In genomic region chr2:37201208-37201607, GRCh38 we compare ENCODE assay signal across 20 cellular contexts. TPM values are rescaled to one million over a fixed set of nuclear protein-coding genes. Genes with fewer than 3 reads are reported as not detected.
DNase-seq lines count a peak whose midpoint lies in the region; ATAC-seq, FAIRE-seq and TF ChIP-seq lines count a peak whose summit lies in the region.
"Had no signal": no experiment of that assay in that cellular context is flagged by ENCODE, and none has a peak within 500 bp of the region (broad histone marks: within the 10 kb centered on the region; RNA-seq: fewer than 3 reads in every experiment).

No MANE protein-coding gene starts in this region.

- in situ Hi-C loops in K562 (cut with MboI): no loop called here

- TF ChIP-seq EP300 in K562 (IDR thresholded peaks at IDR 0.05; ENCODE audit: low read length): no peak

- H3K4me1 Mint-ChIP-seq in activated T-cell treated with anti-CD3 and anti-CD28 coated beads, Interleukin-2, amount 50 U/mL, for 72 hours (ENCODE audit: low read depth): peaks cover 49% of the 10 kb centered on the region
- H3K4me1 Mint-ChIP-seq in stimulated activated naive CD8-positive, alpha-beta T cell treated with anti-CD3 and anti-CD28 coated beads, Interleukin-15, amount 100 ng/mL, for 72 hours: peaks cover 55% of the 10 kb centered on the region
- peaks cover 19% of the 10 kb centered on the region for H3K4me1 Mint-ChIP-seq in T-helper 17 cell

- CTCF ChIA-PET in K562 (lab: Yijun Ruan, JAX; ENCODE audit: low intra/inter-chr PET ratio): no interaction called here

- no peak for TF ChIP-seq CTCF in K562 (IDR thresholded peaks at IDR 0.05 in 2 of 3, conservative IDR thresholded peaks at IDR 0.05 in 1 of 3; ENCODE audit: insufficient read depth in 2 of 3, low read depth in 1 of 3, low read length in 3 of 3)

- H3K9me3 Mint-ChIP-seq in activated T-cell treated with anti-CD3 and anti-CD28 coated beads, Interleukin-2, amount 50 U/mL, for 72 hours: peaks cover 4 to 5% of the 10 kb centered on the region in 2 donors
- peaks cover 7 to 9% of the 10 kb centered on the region in 2 donors for H3K9me3 Mint-ChIP-seq in stimulated activated naive CD8-positive, alpha-beta T cell treated with anti-CD3 and anti-CD28 coated beads, Interleukin-15, amount 100 ng/mL, for 72 hours

- H3K27me3 Mint-ChIP-seq in activated T-cell treated with anti-CD3 and anti-CD28 coated beads, Interleukin-2, amount 50 U/mL, for 72 hours (ENCODE audit: low read depth): no peaks in the 10 kb centered on the region
- H3K27me3 Mint-ChIP-seq in stimulated activated naive CD8-positive, alpha-beta T cell treated with anti-CD3 and anti-CD28 coated beads, Interleukin-15, amount 100 ng/mL, for 72 hours: no peaks in the 10 kb centered on the region
- H3K27me3 Mint-ChIP-seq in T-helper 17 cell: no peaks in the 10 kb centered on the region
- H3K27me3 Mint-ChIP-seq: CD4-positive, CD25-positive, alpha-beta regulatory T cell had no signal

- no TSS peak for BruUV-seq in K562 (replicated peaks; lab: Mats Ljungman, UMichigan)

- H3K4me3 Mint-ChIP-seq in activated T-cell treated with anti-CD3 and anti-CD28 coated beads, Interleukin-2, amount 50 U/mL, for 72 hours: peak overlapping the region in 1 of 2 donors; percentile 29
- H3K4me3 Mint-ChIP-seq in stimulated activated naive CD8-positive, alpha-beta T cell treated with anti-CD3 and anti-CD28 coated beads, Interleukin-15, amount 100 ng/mL, for 72 hours: peak overlapping the region in 1 of 2 donors; percentile 11
- no peak overlapping the region for H3K4me3 Mint-ChIP-seq in T-helper 17 cell
- H3K4me3 Mint-ChIP-seq: H9 had no signal

- peaks cover 3 to 15% of the 10 kb centered on the region in 2 experiments; a peak in 3 of 5 replicates for H3K4me1 ChIP-seq in K562 (replicated peaks in 1 of 2; ENCODE audit: control insufficient read depth in 2 of 2, insufficient read depth in 2 of 2, low read length in 2 of 2)

- no peaks in the 10 kb centered on the region for H3K9me1 ChIP-seq in K562 (ENCODE audit: control insufficient read depth, insufficient read depth, low read length)

- H3K4me3 ChIP-seq in SK-N-MC (no peak overlapping the region), K562 (no peak overlapping the region)
- H3K4me3 ChIP-seq: coronary artery, heart right ventricle, mucosa of descending colon had no signal

- peak overlapping the region; percentile 27; the same call in 1 of the 2 replicates for H3K27ac ChIP-seq in SK-N-MC
- no peak overlapping the region for H3K27ac ChIP-seq in K562 (ENCODE audit: extremely low read depth, low read depth, low read length)
- H3K27ac ChIP-seq: coronary artery, heart right ventricle, WERI-Rb-1 had no signal

- DNase-seq in activated T-cell treated with anti-CD3 and anti-CD28 coated beads, Interleukin-2, amount 50 U/mL, for 72 hours: no peak
- no peak for DNase-seq in activated T-cell treated with anti-CD3 and anti-CD28 coated beads, Interleukin-2, amount 50 U/mL, for 48 hours
- no peak for DNase-seq in SK-N-MC (ENCODE audit: low read depth, low spot score)
- no peak for DNase-seq in K562 (ENCODE audit: extremely low read depth in 1 of 4, low spot score in 3 of 4)
- DNase-seq in stimulated activated naive CD8-positive, alpha-beta T cell treated with anti-CD3 and anti-CD28 coated beads, Interleukin-15, amount 100 ng/mL, for 72 hours: no peak
- no peak for DNase-seq in erythroblast (lab: John Stamatoyannopoulos, UW)
- DNase-seq in NCI-H526 (lab: John Stamatoyannopoulos, UW): no peak
- DNase-seq in T-helper 17 cell: no peak
- DNase-seq: CD4-positive, CD25-positive, alpha-beta regulatory T cell; heart right ventricle; mucosa of descending colon; NCI-H2081; NCI-H510A treated with DMSO at 0.1 percent for 48 hours; WERI-Rb-1 had no signal

- H3K27ac Mint-ChIP-seq in activated T-cell treated with anti-CD3 and anti-CD28 coated beads, Interleukin-2, amount 50 U/mL, for 72 hours: peak overlapping the region; percentile 72
- peak overlapping the region in 1 of 2 donors; percentile 72 for H3K27ac Mint-ChIP-seq in stimulated activated naive CD8-positive, alpha-beta T cell treated with anti-CD3 and anti-CD28 coated beads, Interleukin-15, amount 100 ng/mL, for 72 hours
- no peak overlapping the region for H3K27ac Mint-ChIP-seq in T-helper 17 cell

- H2AFZ ChIP-seq in K562 (ENCODE audit: low read depth, low read length): no peak overlapping the region

- H3K9me3 ChIP-seq in SK-N-MC (ENCODE audit: low read depth, low read length) (peaks cover 26% of the 10 kb centered on the region), K562 (replicated peaks; ENCODE audit: control insufficient read depth, insufficient read depth, low read depth, low read length) (peaks cover 13% of the 10 kb centered on the region), T-helper 17 cell (ENCODE audit: control insufficient read depth, low read length, poor library complexity, severe bottlenecking) (no peaks in the 10 kb centered on the region)
- H3K9me3 ChIP-seq: mucosa of descending colon, neutrophil had no signal

- peaks cover 74% of the 10 kb centered on the region for H3K36me3 ChIP-seq in SK-N-MC (ENCODE audit: insufficient read depth, low read length)
- H3K36me3 ChIP-seq in K562 (ENCODE audit: control insufficient read depth, insufficient read depth, low read length): peaks cover 74% of the 10 kb centered on the region

- no peak for TF ChIP-seq RAD21 in K562 (CRISPR knock-in tag; conservative IDR thresholded peaks at IDR 0.05 in 1 of 2, IDR thresholded peaks at IDR 0.05 in 1 of 2)

- no peak overlapping the region for H3K4me2 ChIP-seq in K562 (ENCODE audit: insufficient read depth, low read length)

- TF ChIP-seq POLR2A in K562 (conservative IDR thresholded peaks at IDR 0.05) (no peak), erythroblast (IDR thresholded peaks at IDR 0.05; ENCODE audit: low read length) (no peak)

- intact Hi-C loops in K562 (cut with micrococcal nuclease): no loop called here

- WGBS in K562 (ENCODE audit: insufficient coverage, low coverage, missing lambda C conversion rate): 50% methylated on average over 1 of the region's 1 CpG

- POLR2A ChIA-PET in K562 (lab: Yijun Ruan, JAX): interaction anchor here (0.7 to 1.7 kb wide), 5 partner anchors 9 to 44 kb away, joined by 3 to 8 read pairs (median 4); partner anchors contain the start of gene EIF2AK2

- peaks cover 13 to 35% of the 10 kb centered on the region in 2 donors for H3K36me3 Mint-ChIP-seq in activated T-cell treated with anti-CD3 and anti-CD28 coated beads, Interleukin-2, amount 50 U/mL, for 72 hours (ENCODE audit: insufficient read depth in 2 of 2)
- peaks cover 2% of the 10 kb centered on the region for H3K36me3 Mint-ChIP-seq in T-helper 17 cell (ENCODE audit: low read depth)

- no peak for FAIRE-seq in K562 (lab: Jason Lieb, UNC)
- FAIRE-seq: urothelium cell line had no signal

- peak; percentile 17 to 20 for ATAC-seq in activated T-cell treated with anti-CD3 and anti-CD28 coated beads, Interleukin-2, amount 50 U/mL, for 72 hours (replicated peaks in 1 of 2)
- no peak for ATAC-seq in K562
- ATAC-seq in stimulated activated naive CD8-positive, alpha-beta T cell treated with anti-CD3 and anti-CD28 coated beads, Interleukin-15, amount 100 ng/mL, for 72 hours: peak; percentile 14
- ATAC-seq in T-helper 17 cell: no peak
- ATAC-seq: heart right ventricle had no signal

- H3K27me3 ChIP-seq in K562 (ENCODE audit: control insufficient read depth in 2 of 2, insufficient read depth in 2 of 2, low read length in 2 of 2): no peaks in the 10 kb centered on the region
- H3K27me3 ChIP-seq: heart right ventricle, neutrophil had no signal

- H3K9ac ChIP-seq in SK-N-MC (ENCODE audit: insufficient read length) (no peak overlapping the region), K562 (ENCODE audit: insufficient read depth in 1 of 2, low read depth in 2 of 2, low read length in 2 of 2) (no peak overlapping the region)

- H4K20me1 ChIP-seq in K562 (replicated peaks; ENCODE audit: control insufficient read depth, insufficient read depth, low read length): no peaks in the 10 kb centered on the region

- peaks cover 72% of the 10 kb centered on the region for H3K79me2 ChIP-seq in K562 (ENCODE audit: control insufficient read depth, insufficient read depth, low read length)

RNA-seq across cellular contexts. Expression of gene CEBPZOS, which starts 4.9 kb away (rescaled TPM):
- 10 to 100 TPM; 34.0 to 39.7 TPM for total RNA-seq in activated T-cell treated with anti-CD3 and anti-CD28 coated beads, Interleukin-2, amount 50 U/mL, for 72 hours
- total RNA-seq in K562 (2011; cell fraction: chromatin; rRNA removed; ENCODE audit: low replicate concordance): 12.3 and 36.1 TPM in 2 replicates
- 9.2 and 9.7 TPM in 2 replicates for total RNA-seq in K562 (2011; cell fraction: nucleolus; rRNA removed)
- total RNA-seq in K562 (2011; cell fraction: nucleoplasm; rRNA removed): 19.1 and 39.8 TPM in 2 replicates
- 19.7 and 21.7 TPM in 2 replicates for total RNA-seq in K562 (2014; rRNA removed)
- 41.5 and 46.3 TPM in 2 replicates for total RNA-seq in K562 (2014; rRNA removed; fragmentation: Illumina TruSeq; extraction: Trizol)
- 28.5 and 32.1 TPM in 2 replicates for total RNA-seq in K562 (2015; rRNA removed; fragmentation: Illumina TruSeq; extraction: Trizol)
- 48.0 and 48.9 TPM in 2 replicates for total RNA-seq in K562 (2021)
- 48.8 and 53.7 TPM in 2 replicates for polyA plus RNA-seq in K562 (2011; rRNA removed)
- polyA plus RNA-seq in K562 (2011; cell fraction: cytosol; rRNA removed): 23.3 and 50.1 TPM in 2 replicates
- 16.3 and 20.8 TPM in 2 replicates for polyA plus RNA-seq in K562 (2011; cell fraction: nucleus; rRNA removed)
- 31.6 and 62.8 TPM in 2 replicates for polyA plus RNA-seq in K562 (2012)
- 46.4 and 59.2 TPM in 2 replicates for polyA plus RNA-seq in K562 (2014; fragmentation: Illumina TruSeq; extraction: Trizol)
- polyA plus RNA-seq in K562 (2014; fragmentation: Nextera tagmentation; extraction: Ambion mirVana): 10 to 100 TPM; 28.5 to 64.8 TPM
- polyA plus RNA-seq in K562 (2014; rRNA removed): 46.7 and 62.4 TPM in 2 replicates
- polyA minus RNA-seq in K562 (2011; rRNA and poly(A)+ RNA removed): 26.2 and 26.4 TPM in 2 replicates
- polyA minus RNA-seq in K562 (2011; cell fraction: cytosol; rRNA and poly(A)+ RNA removed): 9.2 and 17.2 TPM in 2 replicates
- 6.5 and 10.9 TPM in 2 replicates for polyA minus RNA-seq in K562 (2011; cell fraction: nucleus; rRNA and poly(A)+ RNA removed)
- 10 to 100 TPM; 23.2 to 24.1 TPM for total RNA-seq in T-helper 17 cell

RNA-seq across cellular contexts. Expression of gene SULT6B1, which starts 12.7 kb away (rescaled TPM):
- not detected for total RNA-seq in activated T-cell treated with anti-CD3 and anti-CD28 coated beads, Interleukin-2, amount 50 U/mL, for 72 hours
- total RNA-seq in K562 (2011; cell fraction: chromatin; rRNA removed; ENCODE audit: low replicate concordance): not detected in 2 replicates
- total RNA-seq in K562 (2011; cell fraction: nucleolus; rRNA removed): not detected in 2 replicates
- not detected in 2 replicates for total RNA-seq in K562 (2011; cell fraction: nucleoplasm; rRNA removed)
- not detected in 2 replicates for total RNA-seq in K562 (2014; rRNA removed)
- total RNA-seq in K562 (2014; rRNA removed; fragmentation: Illumina TruSeq; extraction: Trizol): not detected in 2 replicates
- not detected in 2 replicates for total RNA-seq in K562 (2015; rRNA removed; fragmentation: Illumina TruSeq; extraction: Trizol)
- total RNA-seq in K562 (2021): not detected in 2 replicates
- not detected in 2 replicates for polyA plus RNA-seq in K562 (2011; rRNA removed)
- polyA plus RNA-seq in K562 (2011; cell fraction: cytosol; rRNA removed): not detected in 2 replicates
- polyA plus RNA-seq in K562 (2011; cell fraction: nucleus; rRNA removed): not detected in 2 replicates
- not detected in 2 replicates for polyA plus RNA-seq in K562 (2012)
- polyA plus RNA-seq in K562 (2014; fragmentation: Illumina TruSeq; extraction: Trizol): not detected in 2 replicates
- not detected for polyA plus RNA-seq in K562 (2014; fragmentation: Nextera tagmentation; extraction: Ambion mirVana)
- not detected in 2 replicates for polyA plus RNA-seq in K562 (2014; rRNA removed)
- polyA minus RNA-seq in K562 (2011; rRNA and poly(A)+ RNA removed): not detected in 2 replicates
- not detected in 2 replicates for polyA minus RNA-seq in K562 (2011; cell fraction: cytosol; rRNA and poly(A)+ RNA removed)
- polyA minus RNA-seq in K562 (2011; cell fraction: nucleus; rRNA and poly(A)+ RNA removed): not detected in 2 replicates
- not detected for total RNA-seq in T-helper 17 cell
- total RNA-seq: CD4-positive, CD25-positive, alpha-beta regulatory T cell; H9; heart right ventricle; lower leg skin; mucosa of descending colon; T-helper 1 cell treated with Interleukin-12 subunit alpha and Interleukin-12 subunit beta and Interleukin-4 antibody, amounts not matched to agents 30 ng/mL and 1 ng/mL, for 36 hours had no signal
- polyA plus RNA-seq: CD4-positive, CD25-positive, alpha-beta regulatory T cell; heart right ventricle had no signal

RNA-seq across cellular contexts. Expression of gene CEBPZ, which starts 30.2 kb away (rescaled TPM):
- 10 to 100 TPM; 52.6 to 67.7 TPM for total RNA-seq in activated T-cell treated with anti-CD3 and anti-CD28 coated beads, Interleukin-2, amount 50 U/mL, for 72 hours
- total RNA-seq in K562 (2011; cell fraction: chromatin; rRNA removed; ENCODE audit: low replicate concordance): 13.4 and 61.1 TPM in 2 replicates
- 8.3 and 12.1 TPM in 2 replicates for total RNA-seq in K562 (2011; cell fraction: nucleolus; rRNA removed)
- total RNA-seq in K562 (2011; cell fraction: nucleoplasm; rRNA removed): 13.3 and 14.9 TPM in 2 replicates
- total RNA-seq in K562 (2014; rRNA removed) (63.5 and 77.1 TPM in 2 replicates), K562 (2014; rRNA removed; fragmentation: Illumina TruSeq; extraction: Trizol) (160 and 192 TPM in 2 replicates), K562 (2015; rRNA removed; fragmentation: Illumina TruSeq; extraction: Trizol) (111 and 118 TPM in 2 replicates), K562 (2021) (84.9 and 91.4 TPM in 2 replicates), T-helper 17 cell (10 to 100 TPM; 39.8 to 72.2 TPM)
- polyA plus RNA-seq in K562 (2011; rRNA removed) (30.2 and 49.7 TPM in 2 replicates), K562 (2014; fragmentation: Illumina TruSeq; extraction: Trizol) (74.8 and 82.8 TPM in 2 replicates), K562 (2014; fragmentation: Nextera tagmentation; extraction: Ambion mirVana) (100 to 1,000 TPM in 1 of 2 experiments, 10 to 100 TPM in 1; 56.5 to 102 TPM), K562 (2014; rRNA removed) (63.3 and 68.1 TPM in 2 replicates)
- 4.9 and 10.4 TPM in 2 replicates for polyA plus RNA-seq in K562 (2011; cell fraction: cytosol; rRNA removed)
- 11.9 and 15.1 TPM in 2 replicates for polyA plus RNA-seq in K562 (2011; cell fraction: nucleus; rRNA removed)
- polyA plus RNA-seq in K562 (2012): 34.5 and 67.0 TPM in 2 replicates
- 84.8 and 89.3 TPM in 2 replicates for polyA minus RNA-seq in K562 (2011; rRNA and poly(A)+ RNA removed)
- polyA minus RNA-seq in K562 (2011; cell fraction: cytosol; rRNA and poly(A)+ RNA removed): 21.9 and 29.8 TPM in 2 replicates
- polyA minus RNA-seq in K562 (2011; cell fraction: nucleus; rRNA and poly(A)+ RNA removed): 25.4 and 50.1 TPM in 2 replicates

RNA-seq across cellular contexts. Expression of gene NDUFAF7, which starts 30.2 kb away (rescaled TPM):
- total RNA-seq in activated T-cell treated with anti-CD3 and anti-CD28 coated beads, Interleukin-2, amount 50 U/mL, for 72 hours: 10 to 100 TPM; 30.6 to 33.4 TPM
- 30.1 and 66.7 TPM in 2 replicates for total RNA-seq in K562 (2011; cell fraction: chromatin; rRNA removed; ENCODE audit: low replicate concordance)
- total RNA-seq in K562 (2011; cell fraction: nucleolus; rRNA removed): 13.5 and 14.5 TPM in 2 replicates
- total RNA-seq in K562 (2011; cell fraction: nucleoplasm; rRNA removed): 26.2 and 32.9 TPM in 2 replicates
- total RNA-seq in K562 (2014; rRNA removed): 12.9 and 14.9 TPM in 2 replicates
- 29.3 and 31.5 TPM in 2 replicates for total RNA-seq in K562 (2014; rRNA removed; fragmentation: Illumina TruSeq; extraction: Trizol)
- 23.4 and 23.9 TPM in 2 replicates for total RNA-seq in K562 (2015; rRNA removed; fragmentation: Illumina TruSeq; extraction: Trizol)
- total RNA-seq in K562 (2021): 20.7 and 23.4 TPM in 2 replicates
- 31.9 and 41.6 TPM in 2 replicates for polyA plus RNA-seq in K562 (2011; rRNA removed)
- polyA plus RNA-seq in K562 (2011; cell fraction: cytosol; rRNA removed): 9.5 and 21.3 TPM in 2 replicates
- 58.5 and 62.5 TPM in 2 replicates for polyA plus RNA-seq in K562 (2011; cell fraction: nucleus; rRNA removed)
- 11.7 and 12.4 TPM in 2 replicates for polyA plus RNA-seq in K562 (2012)
- polyA plus RNA-seq in K562 (2014; fragmentation: Illumina TruSeq; extraction: Trizol): 20.6 and 22.1 TPM in 2 replicates
- polyA plus RNA-seq in K562 (2014; fragmentation: Nextera tagmentation; extraction: Ambion mirVana): 10 to 100 TPM; 18.9 to 25.0 TPM
- 30.1 and 34.3 TPM in 2 replicates for polyA plus RNA-seq in K562 (2014; rRNA removed)
- polyA minus RNA-seq in K562 (2011; rRNA and poly(A)+ RNA removed): 22.2 and 24.5 TPM in 2 replicates
- polyA minus RNA-seq in K562 (2011; cell fraction: cytosol; rRNA and poly(A)+ RNA removed): 7.1 and 12.5 TPM in 2 replicates
- polyA minus RNA-seq in K562 (2011; cell fraction: nucleus; rRNA and poly(A)+ RNA removed): 16.6 and 21.5 TPM in 2 replicates
- total RNA-seq in T-helper 17 cell: 10 to 100 TPM; 22.3 to 23.2 TPM

RNA-seq across cellular contexts. Expression of gene EIF2AK2, which starts 44.4 kb away (rescaled TPM):
- 10 to 100 TPM; 30.1 to 42.9 TPM for total RNA-seq in activated T-cell treated with anti-CD3 and anti-CD28 coated beads, Interleukin-2, amount 50 U/mL, for 72 hours
- 6.0 and 24.9 TPM in 2 replicates for total RNA-seq in K562 (2011; cell fraction: chromatin; rRNA removed; ENCODE audit: low replicate concordance)
- 3.3 and 5.4 TPM in 2 replicates for total RNA-seq in K562 (2011; cell fraction: nucleolus; rRNA removed)
- 5.4 and 10.8 TPM in 2 replicates for total RNA-seq in K562 (2011; cell fraction: nucleoplasm; rRNA removed)
- total RNA-seq in K562 (2014; rRNA removed): 6.8 and 11.6 TPM in 2 replicates
- 18.8 and 23.2 TPM in 2 replicates for total RNA-seq in K562 (2014; rRNA removed; fragmentation: Illumina TruSeq; extraction: Trizol)
- 15.6 and 18.8 TPM in 2 replicates for total RNA-seq in K562 (2015; rRNA removed; fragmentation: Illumina TruSeq; extraction: Trizol)
- total RNA-seq in K562 (2021): 17.2 and 17.6 TPM in 2 replicates
- 10.8 and 13.3 TPM in 2 replicates for polyA plus RNA-seq in K562 (2011; rRNA removed)
- polyA plus RNA-seq in K562 (2011; cell fraction: cytosol; rRNA removed): 3.6 and 6.4 TPM in 2 replicates
- 3.3 and 3.8 TPM in 2 replicates for polyA plus RNA-seq in K562 (2011; cell fraction: nucleus; rRNA removed)
- 8.4 and 10.8 TPM in 2 replicates for polyA plus RNA-seq in K562 (2012)
- 14.7 and 19.5 TPM in 2 replicates for polyA plus RNA-seq in K562 (2014; fragmentation: Illumina TruSeq; extraction: Trizol)
- 1 to 10 TPM; 3.8 to 5.6 TPM for polyA plus RNA-seq in K562 (2014; fragmentation: Nextera tagmentation; extraction: Ambion mirVana)
- polyA plus RNA-seq in K562 (2014; rRNA removed): 10.7 and 12.5 TPM in 2 replicates
- 22.4 and 22.9 TPM in 2 replicates for polyA minus RNA-seq in K562 (2011; rRNA and poly(A)+ RNA removed)
- polyA minus RNA-seq in K562 (2011; cell fraction: cytosol; rRNA and poly(A)+ RNA removed): 8.8 and 11.1 TPM in 2 replicates
- 3.5 and 6.3 TPM in 2 replicates for polyA minus RNA-seq in K562 (2011; cell fraction: nucleus; rRNA and poly(A)+ RNA removed)
- total RNA-seq in T-helper 17 cell: 10 to 100 TPM; 27.0 to 40.3 TPM

Comparison
In these comparisons a context has a peak if more than half of its experiments do, and no peak if none do; other contexts are left out.
1. ATAC-seq: peak in activated T-cell treated with anti-CD3 and anti-CD28 coated beads, Interleukin-2, amount 50 U/mL, for 72 hours (2 of 2) and stimulated activated naive CD8-positive, alpha-beta T cell treated with anti-CD3 and anti-CD28 coated beads, Interleukin-15, amount 100 ng/mL, for 72 hours (single experiment); none in K562 (single experiment) and T-helper 17 cell (single experiment).